ENCODE assay signal across 1 cellular context in genomic region chr2:239239607-239240479, GRCh38.
TF ChIP-seq lines count a peak whose summit lies in the region.

No MANE protein-coding gene starts in this region.

TF ChIP-seq in H1, 55 proteins besides CTCF, POLR2A, EP300 and RAD21:
- TF ChIP-seq, protein P1, sequence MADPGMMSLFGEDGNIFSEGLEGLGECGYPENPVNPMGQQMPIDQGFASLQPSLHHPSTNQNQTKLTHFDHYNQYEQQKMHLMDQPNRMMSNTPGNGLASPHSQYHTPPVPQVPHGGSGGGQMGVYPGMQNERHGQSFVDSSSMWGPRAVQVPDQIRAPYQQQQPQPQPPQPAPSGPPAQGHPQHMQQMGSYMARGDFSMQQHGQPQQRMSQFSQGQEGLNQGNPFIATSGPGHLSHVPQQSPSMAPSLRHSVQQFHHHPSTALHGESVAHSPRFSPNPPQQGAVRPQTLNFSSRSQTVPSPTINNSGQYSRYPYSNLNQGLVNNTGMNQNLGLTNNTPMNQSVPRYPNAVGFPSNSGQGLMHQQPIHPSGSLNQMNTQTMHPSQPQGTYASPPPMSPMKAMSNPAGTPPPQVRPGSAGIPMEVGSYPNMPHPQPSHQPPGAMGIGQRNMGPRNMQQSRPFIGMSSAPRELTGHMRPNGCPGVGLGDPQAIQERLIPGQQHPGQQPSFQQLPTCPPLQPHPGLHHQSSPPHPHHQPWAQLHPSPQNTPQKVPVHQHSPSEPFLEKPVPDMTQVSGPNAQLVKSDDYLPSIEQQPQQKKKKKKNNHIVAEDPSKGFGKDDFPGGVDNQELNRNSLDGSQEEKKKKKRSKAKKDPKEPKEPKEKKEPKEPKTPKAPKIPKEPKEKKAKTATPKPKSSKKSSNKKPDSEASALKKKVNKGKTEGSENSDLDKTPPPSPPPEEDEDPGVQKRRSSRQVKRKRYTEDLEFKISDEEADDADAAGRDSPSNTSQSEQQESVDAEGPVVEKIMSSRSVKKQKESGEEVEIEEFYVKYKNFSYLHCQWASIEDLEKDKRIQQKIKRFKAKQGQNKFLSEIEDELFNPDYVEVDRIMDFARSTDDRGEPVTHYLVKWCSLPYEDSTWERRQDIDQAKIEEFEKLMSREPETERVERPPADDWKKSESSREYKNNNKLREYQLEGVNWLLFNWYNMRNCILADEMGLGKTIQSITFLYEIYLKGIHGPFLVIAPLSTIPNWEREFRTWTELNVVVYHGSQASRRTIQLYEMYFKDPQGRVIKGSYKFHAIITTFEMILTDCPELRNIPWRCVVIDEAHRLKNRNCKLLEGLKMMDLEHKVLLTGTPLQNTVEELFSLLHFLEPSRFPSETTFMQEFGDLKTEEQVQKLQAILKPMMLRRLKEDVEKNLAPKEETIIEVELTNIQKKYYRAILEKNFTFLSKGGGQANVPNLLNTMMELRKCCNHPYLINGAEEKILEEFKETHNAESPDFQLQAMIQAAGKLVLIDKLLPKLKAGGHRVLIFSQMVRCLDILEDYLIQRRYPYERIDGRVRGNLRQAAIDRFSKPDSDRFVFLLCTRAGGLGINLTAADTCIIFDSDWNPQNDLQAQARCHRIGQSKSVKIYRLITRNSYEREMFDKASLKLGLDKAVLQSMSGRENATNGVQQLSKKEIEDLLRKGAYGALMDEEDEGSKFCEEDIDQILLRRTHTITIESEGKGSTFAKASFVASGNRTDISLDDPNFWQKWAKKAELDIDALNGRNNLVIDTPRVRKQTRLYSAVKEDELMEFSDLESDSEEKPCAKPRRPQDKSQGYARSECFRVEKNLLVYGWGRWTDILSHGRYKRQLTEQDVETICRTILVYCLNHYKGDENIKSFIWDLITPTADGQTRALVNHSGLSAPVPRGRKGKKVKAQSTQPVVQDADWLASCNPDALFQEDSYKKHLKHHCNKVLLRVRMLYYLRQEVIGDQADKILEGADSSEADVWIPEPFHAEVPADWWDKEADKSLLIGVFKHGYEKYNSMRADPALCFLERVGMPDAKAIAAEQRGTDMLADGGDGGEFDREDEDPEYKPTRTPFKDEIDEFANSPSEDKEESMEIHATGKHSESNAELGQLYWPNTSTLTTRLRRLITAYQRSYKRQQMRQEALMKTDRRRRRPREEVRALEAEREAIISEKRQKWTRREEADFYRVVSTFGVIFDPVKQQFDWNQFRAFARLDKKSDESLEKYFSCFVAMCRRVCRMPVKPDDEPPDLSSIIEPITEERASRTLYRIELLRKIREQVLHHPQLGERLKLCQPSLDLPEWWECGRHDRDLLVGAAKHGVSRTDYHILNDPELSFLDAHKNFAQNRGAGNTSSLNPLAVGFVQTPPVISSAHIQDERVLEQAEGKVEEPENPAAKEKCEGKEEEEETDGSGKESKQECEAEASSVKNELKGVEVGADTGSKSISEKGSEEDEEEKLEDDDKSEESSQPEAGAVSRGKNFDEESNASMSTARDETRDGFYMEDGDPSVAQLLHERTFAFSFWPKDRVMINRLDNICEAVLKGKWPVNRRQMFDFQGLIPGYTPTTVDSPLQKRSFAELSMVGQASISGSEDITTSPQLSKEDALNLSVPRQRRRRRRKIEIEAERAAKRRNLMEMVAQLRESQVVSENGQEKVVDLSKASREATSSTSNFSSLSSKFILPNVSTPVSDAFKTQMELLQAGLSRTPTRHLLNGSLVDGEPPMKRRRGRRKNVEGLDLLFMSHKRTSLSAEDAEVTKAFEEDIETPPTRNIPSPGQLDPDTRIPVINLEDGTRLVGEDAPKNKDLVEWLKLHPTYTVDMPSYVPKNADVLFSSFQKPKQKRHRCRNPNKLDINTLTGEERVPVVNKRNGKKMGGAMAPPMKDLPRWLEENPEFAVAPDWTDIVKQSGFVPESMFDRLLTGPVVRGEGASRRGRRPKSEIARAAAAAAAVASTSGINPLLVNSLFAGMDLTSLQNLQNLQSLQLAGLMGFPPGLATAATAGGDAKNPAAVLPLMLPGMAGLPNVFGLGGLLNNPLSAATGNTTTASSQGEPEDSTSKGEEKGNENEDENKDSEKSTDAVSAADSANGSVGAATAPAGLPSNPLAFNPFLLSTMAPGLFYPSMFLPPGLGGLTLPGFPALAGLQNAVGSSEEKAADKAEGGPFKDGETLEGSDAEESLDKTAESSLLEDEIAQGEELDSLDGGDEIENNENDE (IDR thresholded peaks at IDR 0.05; ENCODE audit: insufficient replicate concordance, low read length): no peak
- no peak for TF ChIP-seq TBP (IDR thresholded peaks at IDR 0.05; ENCODE audit: low read depth, low read length)
- TF ChIP-seq POU5F1 (IDR thresholded peaks at IDR 0.05; ENCODE audit: low read depth, low read length): no peak
- no peak for TF ChIP-seq EZH2 (IDR thresholded peaks at IDR 0.05; ENCODE audit: low read depth, low read length, severe bottlenecking)
- TF ChIP-seq CBX8 (IDR thresholded peaks at IDR 0.05; ENCODE audit: borderline replicate concordance, low read depth, low read length): no peak
- TF ChIP-seq SIX5 (IDR thresholded peaks at IDR 0.05; ENCODE audit: low read depth, low read length): no peak
- TF ChIP-seq SP2 (IDR thresholded peaks at IDR 0.05; ENCODE audit: low read length): no peak
- TF ChIP-seq ATF2 (IDR thresholded peaks at IDR 0.05; ENCODE audit: low read length): no peak
- no peak for TF ChIP-seq TCF12 (IDR thresholded peaks at IDR 0.05; ENCODE audit: low read depth, low read length)
- TF ChIP-seq, protein P2, sequence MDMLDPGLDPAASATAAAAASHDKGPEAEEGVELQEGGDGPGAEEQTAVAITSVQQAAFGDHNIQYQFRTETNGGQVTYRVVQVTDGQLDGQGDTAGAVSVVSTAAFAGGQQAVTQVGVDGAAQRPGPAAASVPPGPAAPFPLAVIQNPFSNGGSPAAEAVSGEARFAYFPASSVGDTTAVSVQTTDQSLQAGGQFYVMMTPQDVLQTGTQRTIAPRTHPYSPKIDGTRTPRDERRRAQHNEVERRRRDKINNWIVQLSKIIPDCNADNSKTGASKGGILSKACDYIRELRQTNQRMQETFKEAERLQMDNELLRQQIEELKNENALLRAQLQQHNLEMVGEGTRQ (IDR thresholded peaks at IDR 0.05; ENCODE audit: low read length): no peak
- no peak for TF ChIP-seq KDM5A (IDR thresholded peaks at IDR 0.05; ENCODE audit: low read length)
- no peak for TF ChIP-seq EGR1 (IDR thresholded peaks at IDR 0.05; ENCODE audit: borderline replicate concordance, low read depth, low read length)
- no peak for TF ChIP-seq GTF2F1 (IDR thresholded peaks at IDR 0.05; ENCODE audit: borderline replicate concordance, low read depth, low read length)
